29 cellular contexts compared by ENCODE assay signal in genomic region chr20:58911970-58912369, GRCh38. TPM values are rescaled to one million over a fixed set of nuclear protein-coding genes. Genes with fewer than 3 reads are reported as not detected.
DNase-seq lines count a peak whose midpoint lies in the region; ATAC-seq, FAIRE-seq and TF ChIP-seq lines count a peak whose summit lies in the region.
"Had no signal": no experiment of that assay in that cellular context is flagged by ENCODE, and none has a peak within 500 bp of the region (broad histone marks: within the 10 kb centered on the region; RNA-seq: fewer than 3 reads in every experiment).

No MANE protein-coding gene starts in this region.

- no peaks in the 10 kb centered on the region for H4K20me1 ChIP-seq in BLaER1
- H4K20me1 ChIP-seq in DND-41 (ENCODE audit: insufficient read depth, low read length) = peaks cover 40% of the 10 kb centered on the region
- H4K20me1 ChIP-seq in endothelial cell of umbilical vein (replicated peaks; ENCODE audit: control insufficient read depth, extremely low read depth, insufficient read depth, low read length) = no peaks in the 10 kb centered on the region

- peaks cover 64% of the 10 kb centered on the region for H3K4me1 ChIP-seq in BLaER1
- H3K4me1 ChIP-seq in DND-41 (ENCODE audit: insufficient read depth, low read length) = no peaks in the 10 kb centered on the region
- peaks cover 21% of the 10 kb centered on the region for H3K4me1 ChIP-seq in endothelial cell of umbilical vein (ENCODE audit: control insufficient read depth, extremely low read depth, insufficient read depth, low read length)
- peaks cover 0 to 17% (median 5%) of the 10 kb centered on the region in 4 donors for H3K4me1 ChIP-seq in Peyer's patch
- peaks cover 13% of the 10 kb centered on the region for H3K4me1 ChIP-seq in BE2C

- no peak overlapping the region for H3K27ac ChIP-seq in BLaER1
- no peak overlapping the region for H3K27ac ChIP-seq in DND-41 (ENCODE audit: low read length)
- H3K27ac ChIP-seq in endothelial cell of umbilical vein (ENCODE audit: insufficient read depth, low read depth, low read length) = no peak overlapping the region
- no peak overlapping the region for H3K27ac ChIP-seq in Peyer's patch
- H3K27ac ChIP-seq: vagina had no signal

- H3K9me3 ChIP-seq in BLaER1 (no peaks in the 10 kb centered on the region), DND-41 (ENCODE audit: insufficient read depth, low read length, severe bottlenecking) (no peaks in the 10 kb centered on the region), endothelial cell of umbilical vein (replicated peaks; ENCODE audit: control insufficient read depth, insufficient read depth, low read length) (no peaks in the 10 kb centered on the region), Peyer's patch (no peaks in the 10 kb centered on the region), BE2C (no peaks in the 10 kb centered on the region)
- H3K9me3 ChIP-seq: ascending aorta, SK-N-SH, thyroid gland, vagina had no signal

- H3K4me2 ChIP-seq in BLaER1 (peak overlapping the region; percentile 1; the same call in 1 of the 2 replicates), DND-41 (ENCODE audit: insufficient read depth, low read length) (no peak overlapping the region), endothelial cell of umbilical vein (ENCODE audit: insufficient read depth, low read length) (no peak overlapping the region)
- H3K4me2 ChIP-seq: SK-N-SH had no signal

- dilution Hi-C loops in endothelial cell of umbilical vein (cut with MboI; ENCODE audit: extremely low pct_ligation_motif_present, low sequenced_read_pairs) = no loop called here

- ATAC-seq in DND-41 (ENCODE audit: insufficient read depth, low read depth) = peak; percentile 47
- ATAC-seq: effector memory CD8-positive, alpha-beta T cell; esophagus mucosa; HCT116; right cardiac atrium had no signal

- H2AFZ ChIP-seq in DND-41 (ENCODE audit: low read depth, low read length) (no peak overlapping the region), endothelial cell of umbilical vein (ENCODE audit: low read depth, low read length) (no peak overlapping the region)

- POLR2A ChIA-PET in endothelial cell of umbilical vein (lab: Charles Lee) = no interaction called here

- TF ChIP-seq POLR2A in endothelial cell of umbilical vein (IDR thresholded peaks at IDR 0.05; ENCODE audit: low read depth, low read length) = no peak
- TF ChIP-seq POLR2A in Peyer's patch (IDR thresholded peaks at IDR 0.05) = no peak

- H3K36me3 ChIP-seq in BLaER1 (peaks cover 43% of the 10 kb centered on the region), DND-41 (ENCODE audit: insufficient read depth, low read length) (peaks cover 47% of the 10 kb centered on the region), endothelial cell of umbilical vein (ENCODE audit: control insufficient read depth in 2 of 2, extremely low read depth in 1 of 2, insufficient read depth in 2 of 2, low read length in 2 of 2) (peaks cover 28 to 29% of the 10 kb centered on the region in 2 experiments), Peyer's patch (peaks cover 0 to 35% (median 0%) of the 10 kb centered on the region in 3 donors), BE2C (peaks cover 52% of the 10 kb centered on the region)

- no peaks in the 10 kb centered on the region for H3K9me1 ChIP-seq in endothelial cell of umbilical vein (replicated peaks; ENCODE audit: control insufficient read depth, extremely low read depth, insufficient read depth, low read length)

- no peak overlapping the region for H3K9ac ChIP-seq in BLaER1
- no peak overlapping the region for H3K9ac ChIP-seq in DND-41 (ENCODE audit: low read depth, low read length)
- H3K9ac ChIP-seq in endothelial cell of umbilical vein (replicated peaks; ENCODE audit: extremely low read depth, insufficient read depth, low read length) = no peak overlapping the region
- H3K9ac ChIP-seq: SK-N-SH had no signal

- intact Hi-C loops in endothelial cell of umbilical vein (cut with micrococcal nuclease) = no loop called here

- H3K79me2 ChIP-seq in DND-41 (ENCODE audit: insufficient read depth, low read length) (no peaks in the 10 kb centered on the region), endothelial cell of umbilical vein (ENCODE audit: control insufficient read depth, insufficient read depth, low read length) (no peaks in the 10 kb centered on the region)

- DNase-seq in DND-41 (no peak), endothelial cell of umbilical vein (ENCODE audit: low read depth, low spot score) (no peak), Peyer's patch (no peak), BE2C (no peak), DMS114 treated with DMSO at 0.1 percent for 48 hours (lab: John Stamatoyannopoulos, UW; ENCODE audit: unreplicated experiment) (no peak)
- DNase-seq: activated B cell treated with CpG ODN at 0.5 μM for 24 hours; activated CD8-positive, alpha-beta memory T cell treated with anti-CD3 and anti-CD28 coated beads, Interleukin-2, amount 50 U/mL, for 4 hours; activated naive CD4-positive, alpha-beta T cell treated with anti-CD3 and anti-CD28 coated beads, Interleukin-2, amount 50 U/mL, for 16 hours; cortex of kidney; DMS53; effector memory CD8-positive, alpha-beta T cell; foreskin fibroblast; Kasumi-1; mammary epithelial cell; NCI-H1436; NCI-H2081 treated with DMSO at 0.1 percent for 48 hours; NCI-H748 treated with DMSO at 0.1 percent for 48 hours; posterior cingulate gyrus; right cardiac atrium; SK-N-SH; stimulated activated CD4-positive, alpha-beta T cell treated with anti-CD3 and anti-CD28 coated beads, Interleukin-1b, Interleukin-23, amount 100 ng/mL, for 48 hours; thyroid gland had no signal

- BruUV-seq in endothelial cell of umbilical vein (replicated peaks; lab: Mats Ljungman, UMichigan) = no TSS peak

- H3K27me3 ChIP-seq in BLaER1 = no peaks in the 10 kb centered on the region
- H3K27me3 ChIP-seq in DND-41 (ENCODE audit: insufficient read depth, low read length, poor library complexity) = no peaks in the 10 kb centered on the region
- H3K27me3 ChIP-seq in endothelial cell of umbilical vein (ENCODE audit: control insufficient read depth in 2 of 2, insufficient read depth in 2 of 2, low read length in 2 of 2) = no peaks in the 10 kb centered on the region
- no peaks in the 10 kb centered on the region for H3K27me3 ChIP-seq in Peyer's patch
- no peaks in the 10 kb centered on the region for H3K27me3 ChIP-seq in BE2C
- H3K27me3 ChIP-seq: ascending aorta, thyroid gland, vagina had no signal

- no peak overlapping the region for H3K4me3 ChIP-seq in BLaER1
- H3K4me3 ChIP-seq in DND-41 (ENCODE audit: low read depth in 1 of 2, low read length in 2 of 2) = no peak overlapping the region
- H3K4me3 ChIP-seq in endothelial cell of umbilical vein (replicated peaks in 1 of 3; ENCODE audit: insufficient read depth in 1 of 3, low read depth in 1 of 3, low read length in 3 of 3) = no peak overlapping the region
- H3K4me3 ChIP-seq in Peyer's patch = no peak overlapping the region
- no peak overlapping the region for H3K4me3 ChIP-seq in BE2C (ENCODE audit: low read depth, low read length)
- H3K4me3 ChIP-seq: ascending aorta, thyroid gland, vagina had no signal

- CTCF ChIA-PET in endothelial cell of umbilical vein (lab: Charles Lee) = interaction anchor here (0.8 kb wide), 1 partner anchor 25 kb away, joined by 3 read pairs; no protein-coding TSS in a partner anchor

- no peak for FAIRE-seq in endothelial cell of umbilical vein (lab: Jason Lieb, UNC)
- FAIRE-seq: G401.6 had no signal

- TF ChIP-seq CTCF in DND-41 (IDR thresholded peaks at IDR 0.05; ENCODE audit: borderline replicate concordance, extremely low read depth, low read length, poor library complexity, severe bottlenecking) (no peak), endothelial cell of umbilical vein (IDR thresholded peaks at IDR 0.05; ENCODE audit: extremely low read depth in 1 of 2, insufficient read depth in 1 of 2, low read depth in 1 of 2, low read length in 2 of 2) (no peak), Peyer's patch (IDR thresholded peaks at IDR 0.05) (no peak), BE2C (IDR thresholded peaks at IDR 0.05; ENCODE audit: low read depth, low read length) (no peak)

TF ChIP-seq in PFSK-1, 5 proteins besides CTCF, POLR2A, EP300 and RAD21:
- no peak for TF ChIP-seq FOXP2 (optimal IDR thresholded peaks at IDR 0.05; ENCODE audit: borderline replicate concordance, extremely low read depth, extremely low read length, insufficient read depth)
- TF ChIP-seq POLR2AphosphoS5 (IDR thresholded peaks at IDR 0.05; ENCODE audit: low read depth, low read length) = 0 out of 2 replicates have a peak, but pooled peaks have one; percentile 43

TF ChIP-seq in endothelial cell of umbilical vein, 7 proteins besides CTCF, POLR2A, EP300 and RAD21:
- peak; percentile 8 for TF ChIP-seq POLR2AphosphoS5 (IDR thresholded peaks at IDR 0.05; ENCODE audit: insufficient read depth, low read depth, low read length)
- TF ChIP-seq GATA2 (IDR thresholded peaks at IDR 0.05; ENCODE audit: insufficient read depth, insufficient read length, low read depth, low read length) = no peak
- TF ChIP-seq EZH2 (IDR thresholded peaks at IDR 0.05; ENCODE audit: borderline replicate concordance, low read depth, low read length, severe bottlenecking) = no peak
- TF ChIP-seq MYC (IDR thresholded peaks at IDR 0.05; ENCODE audit: low read depth, low read length) = no peak
TF ChIP-seq in endothelial cell of umbilical vein: peak in this region for 1.

RNA-seq across cellular contexts. Expression of gene GNAS, which starts 59.5 kb away (rescaled TPM):
- polyA plus RNA-seq in PFSK-1 (2012; ENCODE audit: insufficient read length, low read depth) = 1,904 TPM
- total RNA-seq in endothelial cell of umbilical vein (1,141 and 1,217 TPM in 2 replicates), Peyer's patch (100 to 1,000 TPM; 382 to 889 (median 658) TPM)
- 1,637 and 1,882 TPM in 2 replicates for polyA plus RNA-seq in endothelial cell of umbilical vein
- polyA plus RNA-seq in endothelial cell of umbilical vein (2011; cell fraction: cytosol; rRNA removed) = 1,809 and 2,057 TPM in 2 replicates
- polyA plus RNA-seq in endothelial cell of umbilical vein (2011; cell fraction: nucleus; rRNA removed) = 916 and 1,134 TPM in 2 replicates
- polyA plus RNA-seq in endothelial cell of umbilical vein (2012) = 1,303 and 1,505 TPM in 2 replicates
- 1,608 and 1,668 TPM in 2 replicates for polyA minus RNA-seq in endothelial cell of umbilical vein
- polyA minus RNA-seq in endothelial cell of umbilical vein (2011; cell fraction: cytosol; rRNA and poly(A)+ RNA removed) = 619 TPM
- polyA minus RNA-seq in endothelial cell of umbilical vein (2011; cell fraction: nucleus; rRNA and poly(A)+ RNA removed) = 333 and 358 TPM in 2 replicates
- 4,204 TPM for polyA plus RNA-seq in BE2C (2012; ENCODE audit: insufficient read depth, insufficient read length, low read depth)
